In genomic region chr2:37688771-37689468, GRCh38 we compare ENCODE assay signal across 10 cellular contexts. TPM values are rescaled to one million over a fixed set of nuclear protein-coding genes. Genes with fewer than 3 reads are reported as not detected.
DNase-seq lines count a peak whose midpoint lies in the region; ATAC-seq lines count a peak whose summit lies in the region.
"Had no signal": no experiment of that assay in that cellular context is flagged by ENCODE, and none has a peak within 500 bp of the region (broad histone marks: within the 10 kb centered on the region; RNA-seq: fewer than 3 reads in every experiment).

No MANE protein-coding gene starts in this region.

- H3K27me3 ChIP-seq in muscle layer of colon (ENCODE audit: control insufficient read depth in 1 of 2, insufficient read depth in 2 of 2, low read length in 2 of 2) = no peaks in the 10 kb centered on the region

- peak; percentile 72 for ATAC-seq in esophagus mucosa
- ATAC-seq in HG03565 (IDR thresholded peaks at IDR 0.05; ENCODE audit: unreplicated experiment) = no peak
- ATAC-seq in HG03159 (IDR thresholded peaks at IDR 0.05; ENCODE audit: unreplicated experiment) = no peak
- ATAC-seq in HG02759 (IDR thresholded peaks at IDR 0.05; ENCODE audit: unreplicated experiment) = no peak
- ATAC-seq: stimulated activated effector memory CD8-positive, alpha-beta T cell treated with anti-CD3 and anti-CD28 coated beads, Interleukin-12 subunit alpha, Interleukin-12 subunit beta, amount 100 ng/mL, for 72 hours had no signal

- H3K9me3 ChIP-seq in muscle layer of colon (ENCODE audit: low read length) = no peaks in the 10 kb centered on the region

- H3K4me3 ChIP-seq in muscle layer of colon (ENCODE audit: low read depth in 1 of 2, low read length in 2 of 2) = peak overlapping the region in 1 of 2 donors; percentile 13

- no peaks in the 10 kb centered on the region for H3K36me3 ChIP-seq in muscle layer of colon (ENCODE audit: insufficient read depth, low read length)

- peak overlapping the region; percentile 79 for H3K27ac ChIP-seq in muscle layer of colon (ENCODE audit: low read depth, low read length)

- DNase-seq in ACHN = peak; percentile 95
- peak; percentile 26 for DNase-seq in NCI-H226
- no peak for DNase-seq in RKO (ENCODE audit: low spot score)
- DNase-seq: NCI-H2081 treated with DMSO at 0.1 percent for 48 hours had no signal

- in situ Hi-C loops in ACHN (cut with HindIII; ENCODE audit: low pct_ligation_motif_present, low pct_unique_long_range_greater_than_20kb, low sequenced_read_pairs) = no loop called here

- H3K9ac ChIP-seq in muscle layer of colon (ENCODE audit: low read length) = peak overlapping the region; percentile 18

- H3K4me1 ChIP-seq in muscle layer of colon (ENCODE audit: insufficient read depth, low read length) = peaks cover 20% of the 10 kb centered on the region

RNA-seq across cellular contexts. Expression of gene CDC42EP3, which starts 17.5 kb away (rescaled TPM):
- total RNA-seq in esophagus mucosa = 5.9 TPM
